12 cellular contexts compared by ENCODE assay signal in the genomic region with DNA sequence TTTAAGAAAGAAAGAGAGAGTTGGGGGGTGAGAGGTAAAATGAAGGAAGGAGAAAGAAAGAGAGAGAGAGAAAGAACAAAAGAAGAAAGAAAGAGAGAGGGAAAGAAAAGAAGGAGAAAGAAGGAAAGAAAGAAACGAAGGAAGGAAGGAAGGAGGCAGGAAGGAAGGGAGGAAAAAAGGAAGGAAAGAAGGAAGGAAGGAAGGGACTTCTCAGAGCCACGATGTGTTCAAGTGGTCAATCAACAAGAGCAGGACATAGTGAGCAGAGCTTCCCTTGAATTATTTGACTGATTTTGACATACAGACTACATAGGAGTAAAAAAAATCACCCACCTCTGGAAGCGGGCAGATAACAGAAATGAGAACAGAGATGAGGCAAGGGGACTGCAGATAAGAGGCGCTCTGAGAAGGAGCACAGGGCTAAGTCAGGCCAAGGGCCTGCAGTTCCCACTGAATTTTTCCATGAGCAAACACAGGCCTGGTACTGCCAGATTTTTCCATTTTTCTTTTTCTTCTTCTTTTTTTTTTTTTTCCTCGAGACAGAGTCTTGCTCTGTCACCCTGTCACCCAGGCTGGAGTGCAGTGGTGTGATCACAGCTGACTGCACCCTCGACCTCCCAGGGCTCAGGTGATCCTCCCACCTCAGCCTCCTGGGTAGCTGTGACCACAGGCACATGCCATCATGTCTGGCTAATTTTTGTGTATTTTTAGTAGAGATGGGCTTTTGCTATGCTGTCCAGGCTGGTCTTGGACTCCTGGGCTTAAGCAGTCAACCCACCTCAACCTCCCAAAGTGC.
A peak's percentile ranks its signal among the peaks of the same experiment; 100 is the strongest.
DNase-seq lines count a peak whose midpoint lies in the region; ATAC-seq and TF ChIP-seq lines count a peak whose summit lies in the region.
"Had no signal": no experiment of that assay in that cellular context is flagged by ENCODE, and none has a peak within 500 bp of the region (broad histone marks: within the 10 kb centered on the region; RNA-seq: fewer than 3 reads in every experiment).

No MANE protein-coding gene starts in this region.

- peak overlapping the region; percentile 19 for H3K27ac Mint-ChIP-seq in T-helper 2 cell treated with Interferon-gamma antibody and Interleukin-4, amounts not matched to agents 5 μg/mL and 100 μg/mL, for 36 hours
- H3K27ac Mint-ChIP-seq: activated naive CD8-positive, alpha-beta T cell; stimulated activated naive B cell treated with anti-CD40 and anti-IgM and Interleukin-4, amounts not matched to agents 10 μg/mL and 1 μg/mL and 100 μg/mL, for 72 hours had no signal

- H3K4me3 ChIP-seq in gastroesophageal sphincter (no peak overlapping the region), muscle layer of colon (ENCODE audit: low read depth in 1 of 2, low read length in 2 of 2) (no peak overlapping the region), uterus (no peak overlapping the region), BE2C (ENCODE audit: low read depth, low read length) (no peak overlapping the region)

- no peak overlapping the region for H3K4me3 Mint-ChIP-seq in T-helper 2 cell treated with Interferon-gamma antibody and Interleukin-4, amounts not matched to agents 5 μg/mL and 100 μg/mL, for 36 hours
- H3K4me3 Mint-ChIP-seq: activated naive CD8-positive, alpha-beta T cell; stimulated activated naive B cell treated with anti-CD40 and anti-IgM and Interleukin-4, amounts not matched to agents 10 μg/mL and 1 μg/mL and 100 μg/mL, for 72 hours had no signal

- H3K36me3 ChIP-seq in gastroesophageal sphincter (no peaks in the 10 kb centered on the region), muscle layer of colon (ENCODE audit: insufficient read depth, low read length) (no peaks in the 10 kb centered on the region), uterus (no peaks in the 10 kb centered on the region), BE2C (no peaks in the 10 kb centered on the region)
- H3K36me3 ChIP-seq: neutrophil had no signal

- no peak for DNase-seq in T-helper 2 cell treated with Interferon-gamma antibody and Interleukin-4, amounts not matched to agents 5 μg/mL and 100 μg/mL, for 36 hours (ENCODE audit: low spot score)
- DNase-seq in T-helper 2 cell (no peak), uterus (no peak), BE2C (no peak), SKM-1 treated with dmso at 0.1 percent for 144 hours (lab: John Stamatoyannopoulos, UW; ENCODE audit: unreplicated experiment) (no peak)
- DNase-seq in activated CD4-positive, CD25-positive, alpha-beta regulatory T cell treated with anti-CD3 and anti-CD28 coated beads, Interleukin-2, amount 50 U/mL, for 72 hours = no peak
- DNase-seq: DND-41; stimulated activated naive B cell treated with anti-CD40 and anti-IgM and Interleukin-4, amounts not matched to agents 10 μg/mL and 1 μg/mL and 100 μg/mL, for 72 hours had no signal

- no peak for TF ChIP-seq EP300 in gastroesophageal sphincter (IDR thresholded peaks at IDR 0.05)

- no peak for ATAC-seq in gastroesophageal sphincter
- ATAC-seq: stimulated activated naive B cell treated with anti-CD40 and anti-IgM and Interleukin-4, amounts not matched to agents 10 μg/mL and 1 μg/mL and 100 μg/mL, for 72 hours had no signal

- H3K27ac ChIP-seq in gastroesophageal sphincter (peak overlapping the region; percentile 64 to 92 (median 72)), muscle layer of colon (ENCODE audit: low read depth, low read length) (peak overlapping the region; percentile 12), uterus (peak overlapping the region; percentile 85 to 86)
- H3K27ac ChIP-seq: neutrophil had no signal

- H3K9ac ChIP-seq in muscle layer of colon (ENCODE audit: low read length) = no peak overlapping the region

- TF ChIP-seq CTCF in gastroesophageal sphincter (IDR thresholded peaks at IDR 0.05) = no peak
- no peak for TF ChIP-seq CTCF in uterus (IDR thresholded peaks at IDR 0.05)
- no peak for TF ChIP-seq CTCF in BE2C (IDR thresholded peaks at IDR 0.05; ENCODE audit: low read depth, low read length)

- intact Hi-C loops in uterus (cut with DNase I; ENCODE audit: low total_unique reads) = no loop called here

- H3K4me1 ChIP-seq in gastroesophageal sphincter (peaks cover 3 to 46% (median 22%) of the 10 kb centered on the region in 3 donors), muscle layer of colon (ENCODE audit: insufficient read depth, low read length) (peaks cover 43% of the 10 kb centered on the region), uterus (peaks cover 12 to 13% of the 10 kb centered on the region in 2 donors), BE2C (0 out of 2 replicates have a peak, but pooled peaks cover 4% of the 10 kb centered on the region)

- no peaks in the 10 kb centered on the region for H3K9me3 Mint-ChIP-seq in T-helper 2 cell treated with Interferon-gamma antibody and Interleukin-4, amounts not matched to agents 5 μg/mL and 100 μg/mL, for 36 hours
- H3K9me3 Mint-ChIP-seq: stimulated activated naive B cell treated with anti-CD40 and anti-IgM and Interleukin-4, amounts not matched to agents 10 μg/mL and 1 μg/mL and 100 μg/mL, for 72 hours had no signal

- H3K9me3 ChIP-seq in gastroesophageal sphincter (no peaks in the 10 kb centered on the region), muscle layer of colon (ENCODE audit: low read length) (no peaks in the 10 kb centered on the region), uterus (no peaks in the 10 kb centered on the region), BE2C (no peaks in the 10 kb centered on the region)
- H3K9me3 ChIP-seq: neutrophil had no signal

- 37 to 56% methylated on average over 5 to 6 of the region's 6 CpGs for WGBS in gastroesophageal sphincter (ENCODE audit: low coverage in 1 of 2), 2 donors

- peaks cover 2% of the 10 kb centered on the region for H3K27me3 Mint-ChIP-seq in T-helper 2 cell treated with Interferon-gamma antibody and Interleukin-4, amounts not matched to agents 5 μg/mL and 100 μg/mL, for 36 hours (ENCODE audit: low read depth)
- H3K27me3 Mint-ChIP-seq: activated naive CD8-positive, alpha-beta T cell; stimulated activated naive B cell treated with anti-CD40 and anti-IgM and Interleukin-4, amounts not matched to agents 10 μg/mL and 1 μg/mL and 100 μg/mL, for 72 hours had no signal

- H3K4me1 Mint-ChIP-seq in T-helper 2 cell treated with Interferon-gamma antibody and Interleukin-4, amounts not matched to agents 5 μg/mL and 100 μg/mL, for 36 hours (ENCODE audit: low read depth) = no peaks in the 10 kb centered on the region
- H3K4me1 Mint-ChIP-seq: stimulated activated naive B cell treated with anti-CD40 and anti-IgM and Interleukin-4, amounts not matched to agents 10 μg/mL and 1 μg/mL and 100 μg/mL, for 72 hours had no signal

- H3K27me3 ChIP-seq in gastroesophageal sphincter (no peaks in the 10 kb centered on the region), muscle layer of colon (ENCODE audit: control insufficient read depth in 1 of 2, insufficient read depth in 2 of 2, low read length in 2 of 2) (no peaks in the 10 kb centered on the region), uterus (no peaks in the 10 kb centered on the region), BE2C (no peaks in the 10 kb centered on the region)
- H3K27me3 ChIP-seq: neutrophil had no signal

- no peaks in the 10 kb centered on the region for H3K36me3 Mint-ChIP-seq in T-helper 2 cell treated with Interferon-gamma antibody and Interleukin-4, amounts not matched to agents 5 μg/mL and 100 μg/mL, for 36 hours (ENCODE audit: low read depth)
- H3K36me3 Mint-ChIP-seq: activated naive CD8-positive, alpha-beta T cell; stimulated activated naive B cell treated with anti-CD40 and anti-IgM and Interleukin-4, amounts not matched to agents 10 μg/mL and 1 μg/mL and 100 μg/mL, for 72 hours had no signal

- TF ChIP-seq POLR2A in gastroesophageal sphincter (IDR thresholded peaks at IDR 0.05) = no peak
- TF ChIP-seq POLR2A in uterus (IDR thresholded peaks at IDR 0.05) = no peak

Comparison
In these comparisons a context has a peak if more than half of its experiments do, and no peak if none do; other contexts are left out.
1. H3K27ac ChIP-seq: peak in every context shown above with its lines; median percentile 86 in uterus; 72 in gastroesophageal sphincter; 12 in muscle layer of colon.